34 cellular contexts compared by ENCODE assay signal in the genomic region with DNA sequence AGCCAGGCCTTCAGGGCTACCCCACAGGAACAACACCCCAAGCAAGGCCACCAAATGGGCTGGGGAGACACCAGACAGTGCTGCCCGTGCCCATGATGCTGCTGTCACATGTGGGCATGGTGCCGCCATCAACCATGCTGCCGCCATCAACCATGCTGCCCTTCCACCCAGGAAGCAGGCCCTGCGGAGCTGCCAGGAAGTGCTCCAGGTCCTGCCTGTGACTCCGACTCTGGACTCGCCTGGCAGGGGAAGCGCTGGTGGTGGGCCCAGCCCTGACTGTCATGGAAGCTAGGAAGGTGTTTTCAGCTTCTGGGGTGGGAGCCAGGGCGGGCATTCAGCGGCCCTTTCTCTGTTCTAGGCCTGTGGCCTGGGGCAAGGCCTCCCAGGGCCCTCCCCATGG. TPM values are rescaled to one million over a fixed set of nuclear protein-coding genes. Genes with fewer than 3 reads are reported as not detected.
"Had no signal": no experiment of that assay in that cellular context is flagged by ENCODE, and none has a peak within 500 bp of the region (broad histone marks: within the 10 kb centered on the region; RNA-seq: fewer than 3 reads in every experiment).

No MANE protein-coding gene starts in this region.

- FAIRE-seq: RCC 7860 had no signal

- H3K9ac ChIP-seq: SK-N-SH had no signal

- DNase-seq: Kasumi-1, MG63, NCI-H1048, NCI-H1092 treated with DMSO at 0.1 percent for 48 hours, NCI-H1105 treated with DMSO at 0.1 percent for 48 hours, NCI-H1417, NCI-H1436, NCI-H146, NCI-H1694, NCI-H187, NCI-H1930, NCI-H2029 treated with DMSO at 0.1 percent for 48 hours, NCI-H2081 treated with DMSO at 0.1 percent for 48 hours, NCI-H2107, NCI-H2171, NCI-H226, NCI-H446 treated with DMSO at 0.1 percent for 48 hours, NCI-H510A, NCI-H524, NCI-H526, NCI-H69, NCI-H748 treated with DMSO at 0.1 percent for 48 hours, NCI-H82, PC-9, SHP77, SIG-M5, SK-N-SH, SW 1271 had no signal

- ATAC-seq: Panc1, Right ventricle myocardium inferior had no signal

- H3K36me3 ChIP-seq: MG63, SJSA1 had no signal

- H3K4me3 ChIP-seq: MG63, PC-9, SJSA1 had no signal

- H3K27me3 ChIP-seq: MG63, SJSA1 had no signal

- H3K4me2 ChIP-seq: PC-9, SK-N-SH had no signal

- H3K4me1 ChIP-seq: SJSA1 had no signal

- H3K27ac ChIP-seq: PC-9, RWPE1, SJSA1 had no signal

- H2AFZ ChIP-seq: PC-9 had no signal

- H3K9me3 ChIP-seq: MG63, SJSA1, SK-N-SH had no signal

RNA-seq across cellular contexts. Expression of gene AK8, which starts 8.8 kb away (rescaled TPM):
- total RNA-seq: Right ventricle myocardium inferior, RPMI7951 had no signal
